8 cellular contexts compared by ENCODE assay signal in genomic region chr1:6599141-6599975, GRCh38. TPM values are rescaled to one million over a fixed set of nuclear protein-coding genes. Genes with fewer than 3 reads are reported as not detected.
DNase-seq lines count a peak whose midpoint lies in the region; ATAC-seq and TF ChIP-seq lines count a peak whose summit lies in the region.

No MANE protein-coding gene starts in this region.

- intact Hi-C loops in uterus (cut with DNase I; ENCODE audit: low total_unique reads), result no loop called here

- H3K27me3 ChIP-seq in uterus, result no peaks in the 10 kb centered on the region

- no peaks in the 10 kb centered on the region for H3K27me3 Mint-ChIP-seq in natural killer cell treated with Interleukin-12 subunit alpha and Interleukin-12 subunit beta and Interleukin-15 and Interleukin-18, amount 100 ng/mL, for 72 hours

- H3K27ac ChIP-seq in caudate nucleus (ENCODE audit: low read depth, low read length), result peak overlapping the region; percentile 31
- H3K27ac ChIP-seq in uterus, result peak overlapping the region; percentile 99 to 100

- no peaks in the 10 kb centered on the region for H3K36me3 Mint-ChIP-seq in natural killer cell treated with Interleukin-12 subunit alpha and Interleukin-12 subunit beta and Interleukin-15 and Interleukin-18, amount 100 ng/mL, for 72 hours

- TF ChIP-seq POLR2A in uterus (IDR thresholded peaks at IDR 0.05), result no peak

- H3K4me1 Mint-ChIP-seq in natural killer cell treated with Interleukin-12 subunit alpha and Interleukin-12 subunit beta and Interleukin-15 and Interleukin-18, amount 100 ng/mL, for 72 hours (ENCODE audit: low read depth in 2 of 2), result peaks cover 35 to 37% of the 10 kb centered on the region in 2 donors

- H3K27ac Mint-ChIP-seq in natural killer cell treated with Interleukin-12 subunit alpha and Interleukin-12 subunit beta and Interleukin-15 and Interleukin-18, amount 100 ng/mL, for 72 hours, result peak overlapping the region; percentile 83 to 95

- no peaks in the 10 kb centered on the region for H3K9me3 Mint-ChIP-seq in natural killer cell treated with Interleukin-12 subunit alpha and Interleukin-12 subunit beta and Interleukin-15 and Interleukin-18, amount 100 ng/mL, for 72 hours

- TF ChIP-seq CTCF in uterus (IDR thresholded peaks at IDR 0.05), result no peak

- H3K4me3 Mint-ChIP-seq in natural killer cell treated with Interleukin-12 subunit alpha and Interleukin-12 subunit beta and Interleukin-15 and Interleukin-18, amount 100 ng/mL, for 72 hours, result peak overlapping the region; percentile 94

- DNase-seq in T-helper 9 cell (peak; percentile 32), caudate nucleus (lab: John Stamatoyannopoulos, UW) (peak in 28 of 61 donors; percentile 11 to 79 (median 34)), uterus (no peak)
- no peak for DNase-seq in natural killer cell treated with Interleukin-12 subunit alpha and Interleukin-12 subunit beta and Interleukin-15 and Interleukin-18, amount 100 ng/mL, for 72 hours (ENCODE audit: low spot score)
- DNase-seq in effector CD8-positive, alpha-beta T cell (lab: John Stamatoyannopoulos, UW), result no peak

- peak overlapping the region; percentile 71; the same call in 1 of the 2 replicates for H3K4me3 ChIP-seq in GM08714 (ENCODE audit: low read length)
- peak overlapping the region; percentile 74 to 95 for H3K4me3 ChIP-seq in uterus

- H3K36me3 ChIP-seq in uterus, result no peaks in the 10 kb centered on the region

- peaks cover 15 to 31% of the 10 kb centered on the region in 2 donors for H3K4me1 ChIP-seq in uterus

- no peaks in the 10 kb centered on the region for H3K9me3 ChIP-seq in uterus

- no peak for ATAC-seq in natural killer cell treated with Interleukin-12 subunit alpha and Interleukin-12 subunit beta and Interleukin-15 and Interleukin-18, amount 100 ng/mL, for 72 hours
- no peak for ATAC-seq in GM18868 (IDR thresholded peaks at IDR 0.05; ENCODE audit: unreplicated experiment)
- no peak for ATAC-seq in GM18870 (IDR thresholded peaks at IDR 0.05; ENCODE audit: unreplicated experiment)

RNA-seq across cellular contexts. Expression of gene KLHL21, which starts 3.3 kb away (rescaled TPM):
- 10 to 100 TPM; 20.2 to 46.2 TPM for total RNA-seq in natural killer cell treated with Interleukin-12 subunit alpha and Interleukin-12 subunit beta and Interleukin-15 and Interleukin-18, amount 100 ng/mL, for 72 hours
- total RNA-seq in uterus, result 10 to 100 TPM; 17.4 to 31.1 (median 20.6) TPM

RNA-seq across cellular contexts. Expression of gene PHF13, which starts 14.2 kb away (rescaled TPM):
- 10 to 100 TPM; 10.8 to 14.7 TPM for total RNA-seq in natural killer cell treated with Interleukin-12 subunit alpha and Interleukin-12 subunit beta and Interleukin-15 and Interleukin-18, amount 100 ng/mL, for 72 hours
- total RNA-seq in uterus, result 10 to 100 TPM in 2 of 4 donors, 1 to 10 TPM in 2; 1.8 to 29.6 (median 15.0) TPM

RNA-seq across cellular contexts. Expression of gene ZBTB48, which starts 19.6 kb away (rescaled TPM):
- 10 to 100 TPM; 29.8 to 50.5 TPM for total RNA-seq in natural killer cell treated with Interleukin-12 subunit alpha and Interleukin-12 subunit beta and Interleukin-15 and Interleukin-18, amount 100 ng/mL, for 72 hours
- total RNA-seq in uterus, result 10 to 100 TPM; 26.5 to 79.7 (median 47.6) TPM

RNA-seq across cellular contexts. Expression of gene THAP3, which starts 25.3 kb away (rescaled TPM):
- 10 to 100 TPM; 18.7 to 33.2 TPM for total RNA-seq in natural killer cell treated with Interleukin-12 subunit alpha and Interleukin-12 subunit beta and Interleukin-15 and Interleukin-18, amount 100 ng/mL, for 72 hours
- 10 to 100 TPM; 19.1 to 23.9 (median 21.9) TPM for total RNA-seq in uterus

RNA-seq across cellular contexts. Expression of gene TAS1R1, which starts 44.3 kb away (rescaled TPM):
- not detected for total RNA-seq in natural killer cell treated with Interleukin-12 subunit alpha and Interleukin-12 subunit beta and Interleukin-15 and Interleukin-18, amount 100 ng/mL, for 72 hours
- total RNA-seq in uterus, result not detected
